In genomic region chr3:58049143-58049785, GRCh38 we compare ENCODE assay signal across 10 cellular contexts. TPM values are rescaled to one million over a fixed set of nuclear protein-coding genes. Genes with fewer than 3 reads are reported as not detected.
DNase-seq lines count a peak whose midpoint lies in the region; ATAC-seq, FAIRE-seq and TF ChIP-seq lines count a peak whose summit lies in the region.
"Had no signal": no experiment of that assay in that cellular context is flagged by ENCODE, and none has a peak within 500 bp of the region (broad histone marks: within the 10 kb centered on the region; RNA-seq: fewer than 3 reads in every experiment).

No MANE protein-coding gene starts in this region.

- H3K4me3 ChIP-seq in SJCRH30 (0 out of 2 replicates have a peak overlapping the region, but pooled peaks have one; percentile 7), pancreas (no peak overlapping the region)

- TF ChIP-seq CTCF in pancreas (IDR thresholded peaks at IDR 0.05): no peak

- H3K36me3 ChIP-seq in SJCRH30 (no peaks in the 10 kb centered on the region), pancreas (no peaks in the 10 kb centered on the region)

- CTCF ChIA-PET in activated naive CD4-positive, alpha-beta T cell treated with anti-CD3 and anti-CD28 coated beads for 36 hours (lab: Charles Lee): no interaction called here

- in situ Hi-C loops in G401 (cut with HindIII; ENCODE audit: low sequenced_read_pairs): no loop called here

- H3K4me1 ChIP-seq in SJCRH30 (peaks cover 27% of the 10 kb centered on the region), pancreas (peaks cover 39 to 68% (median 51%) of the 10 kb centered on the region in 3 donors)

- no peaks in the 10 kb centered on the region for H3K27me3 ChIP-seq in SJCRH30
- no peaks in the 10 kb centered on the region for H3K27me3 ChIP-seq in pancreas

- no peak for FAIRE-seq in pancreas (lab: Jason Lieb, UNC)
- FAIRE-seq: GM19239 had no signal

- H3K4me1 Mint-ChIP-seq in activated naive CD4-positive, alpha-beta T cell treated with anti-CD3 and anti-CD28 coated beads for 36 hours (ENCODE audit: low read depth): peaks cover 44% of the 10 kb centered on the region

- no peak overlapping the region for H3K27ac Mint-ChIP-seq in activated naive CD4-positive, alpha-beta T cell treated with anti-CD3 and anti-CD28 coated beads for 36 hours

- H3K4me3 Mint-ChIP-seq in activated naive CD4-positive, alpha-beta T cell treated with anti-CD3 and anti-CD28 coated beads for 36 hours: no peak overlapping the region

- H3K9me3 ChIP-seq in SJCRH30 (replicated peaks) (no peaks in the 10 kb centered on the region), pancreas (no peaks in the 10 kb centered on the region)

- H3K36me3 Mint-ChIP-seq in activated naive CD4-positive, alpha-beta T cell treated with anti-CD3 and anti-CD28 coated beads for 36 hours (ENCODE audit: low read depth): no peaks in the 10 kb centered on the region

- H3K27me3 Mint-ChIP-seq in activated naive CD4-positive, alpha-beta T cell treated with anti-CD3 and anti-CD28 coated beads for 36 hours (ENCODE audit: low read depth): no peaks in the 10 kb centered on the region

- WGBS in pancreas, 2 donors: 15 to 17% methylated on average over 10 of the region's 10 CpGs

- peak; percentile 46 for DNase-seq in G401 (ENCODE audit: low spot score)
- DNase-seq in SJCRH30: peak; percentile 84 to 85
- DNase-seq in glomerular endothelial cell (ENCODE audit: extremely low read depth, low read depth, low spot score): peak; percentile 91
- peak in 5 of 6 donors; percentile 72 to 88 (median 80) for DNase-seq in pancreas
- no peak for DNase-seq in NCI-H128 (lab: John Stamatoyannopoulos, UW; ENCODE audit: unreplicated experiment)
- DNase-seq in activated naive CD4-positive, alpha-beta T cell treated with anti-CD3 and anti-CD28 coated beads for 36 hours: no peak

- H3K9me3 Mint-ChIP-seq in activated naive CD4-positive, alpha-beta T cell treated with anti-CD3 and anti-CD28 coated beads for 36 hours: no peaks in the 10 kb centered on the region

- intact Hi-C loops in pancreas (cut with DNase I): no loop called here
- intact Hi-C loops in activated naive CD4-positive, alpha-beta T cell treated with anti-CD3 and anti-CD28 coated beads for 36 hours (cut with micrococcal nuclease): no loop called here

- H3K27ac ChIP-seq in SJCRH30 (peak overlapping the region; percentile 74), pancreas (peak overlapping the region; percentile 65 to 91 (median 80))

- peak; percentile 85 to 91 (median 88) for ATAC-seq in pancreas
- no peak for ATAC-seq in GM21447 (IDR thresholded peaks at IDR 0.05; ENCODE audit: unreplicated experiment)
- ATAC-seq in HG03342 (IDR thresholded peaks at IDR 0.05; ENCODE audit: unreplicated experiment): no peak
- ATAC-seq: activated CD4-positive, CD25-positive, alpha-beta regulatory T cell treated with anti-CD3 and anti-CD28 coated beads, Interleukin-2, amount 50 U/mL, for 24 hours had no signal

RNA-seq across cellular contexts. Expression of gene FLNB, which starts 41.0 kb away (rescaled TPM):
- total RNA-seq in G401 (2014; rRNA removed; shearing (Covaris generic)): 140 and 146 TPM in 2 replicates
- 22.5 and 24.1 TPM in 2 replicates for total RNA-seq in SJCRH30 (2014; rRNA removed; shearing (Covaris generic))
- total RNA-seq in glomerular endothelial cell: 688 and 782 TPM in 2 replicates
- 100 to 1,000 TPM in 2 of 6 donors, 10 to 100 TPM in 4; 85.2 to 109 (median 98.3) TPM for total RNA-seq in pancreas
- polyA plus RNA-seq in pancreas: 100 to 1,000 TPM; 104 to 152 TPM
- 10 to 100 TPM; 47.7 to 48.0 TPM for total RNA-seq in activated naive CD4-positive, alpha-beta T cell treated with anti-CD3 and anti-CD28 coated beads for 36 hours

Comparison
In these comparisons a context has a peak if more than half of its experiments do, and no peak if none do; other contexts are left out.
1. DNase-seq: peak in G401 (single experiment), SJCRH30 (2 of 2), glomerular endothelial cell (single experiment) and pancreas (5 of 6); none in NCI-H128 (single experiment) and activated naive CD4-positive, alpha-beta T cell treated with anti-CD3 and anti-CD28 coated beads for 36 hours (single experiment).
2. ATAC-seq: peak in pancreas (4 of 4); none in GM21447 (single experiment) and HG03342 (single experiment).